10 cellular contexts compared by ENCODE assay signal in the genomic region with DNA sequence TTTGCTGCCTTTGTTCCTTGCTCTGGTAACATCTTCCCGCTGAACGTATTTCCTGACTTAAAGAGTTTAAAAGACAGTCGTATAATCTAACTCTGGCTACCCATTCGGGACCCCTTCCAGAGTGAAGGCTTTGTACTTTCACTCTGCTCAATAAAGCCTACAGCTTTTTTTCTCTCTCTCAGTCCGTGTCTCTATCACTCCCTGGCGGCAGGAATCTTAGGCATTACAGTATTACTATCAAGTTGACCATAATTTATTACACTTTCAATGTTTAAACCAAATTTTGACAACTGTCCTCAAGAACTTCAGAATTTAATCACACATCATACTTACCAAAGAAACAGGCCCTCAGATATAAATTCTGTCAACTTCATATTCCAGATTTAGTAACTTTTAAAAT.
DNase-seq lines count a peak whose midpoint lies in the region; ATAC-seq and TF ChIP-seq lines count a peak whose summit lies in the region.
"Had no signal": no experiment of that assay in that cellular context is flagged by ENCODE, and none has a peak within 500 bp of the region (broad histone marks: within the 10 kb centered on the region; RNA-seq: fewer than 3 reads in every experiment).

No MANE protein-coding gene starts in this region.

- H3K79me2 ChIP-seq in HCT116 (ENCODE audit: insufficient read depth, low read length) (no peaks in the 10 kb centered on the region), SU-DHL-6 (ENCODE audit: insufficient read depth, low read length) (no peaks in the 10 kb centered on the region)

- H3K4me1 ChIP-seq in HCT116 (ENCODE audit: control insufficient read depth in 1 of 2, insufficient read depth in 2 of 2, low read length in 2 of 2): no peaks in the 10 kb centered on the region
- H3K4me1 ChIP-seq: tibial artery had no signal

- H2AFZ ChIP-seq in HCT116 (ENCODE audit: low read depth, low read length, poor library complexity, severe bottlenecking) (peak overlapping the region; percentile 38), SU-DHL-6 (ENCODE audit: low read depth, low read length, severe bottlenecking) (peak overlapping the region; percentile 10)

- H3K9ac ChIP-seq in HCT116 (ENCODE audit: low read length): no peak overlapping the region
- H3K9ac ChIP-seq in SU-DHL-6 (ENCODE audit: low read length): no peak overlapping the region

- no peak for ATAC-seq in HCT116
- ATAC-seq in left cardiac atrium: peak; percentile 47 to 51
- no peak for ATAC-seq in activated CD8-positive, alpha-beta T cell treated with anti-CD3 and anti-CD28 coated beads for 36 hours

- no TSS peak for BruUV-seq in HCT116 (replicated peaks; lab: Mats Ljungman, UMichigan)

- H3K36me3 Mint-ChIP-seq in activated CD8-positive, alpha-beta T cell treated with anti-CD3 and anti-CD28 coated beads for 36 hours (ENCODE audit: low read depth): no peaks in the 10 kb centered on the region

- POLR2A ChIA-PET in HCT116 (lab: Charles Lee): no interaction called here
- POLR2A ChIA-PET in activated CD8-positive, alpha-beta T cell treated with anti-CD3 and anti-CD28 coated beads for 36 hours (lab: Charles Lee): no interaction called here

- peak in 2 of 3 experiments; percentile 46 to 50; a peak in 4 of 6 replicates for TF ChIP-seq CTCF in HCT116 (IDR thresholded peaks at IDR 0.05 in 2 of 3, conservative IDR thresholded peaks at IDR 0.05 in 1 of 3; ENCODE audit: borderline replicate concordance in 1 of 3, insufficient read depth in 1 of 3, low read depth in 2 of 3, low read length in 2 of 3)
- TF ChIP-seq CTCF in SU-DHL-6 (IDR thresholded peaks at IDR 0.05; ENCODE audit: insufficient read depth, low read length, poor library complexity, severe bottlenecking): no peak
- peak; percentile 66 for TF ChIP-seq CTCF in retinal pigment epithelial cell (conservative IDR thresholded peaks at IDR 0.05; ENCODE audit: low read depth, low read length)
- TF ChIP-seq CTCF in dorsolateral prefrontal cortex (IDR thresholded peaks at IDR 0.05 in 54 of 56, conservative IDR thresholded peaks at IDR 0.05 in 2 of 56; ENCODE audit: low read depth in 1 of 56, partially characterized antibody in 56 of 56): peak in 10 of 56 donors; percentile 9 to 23 (median 15)
- no peak for TF ChIP-seq CTCF in activated CD8-positive, alpha-beta T cell treated with anti-CD3 and anti-CD28 coated beads for 36 hours (IDR thresholded peaks at IDR 0.05)

- H4K20me1 ChIP-seq in HCT116 (ENCODE audit: insufficient read depth) (no peaks in the 10 kb centered on the region), SU-DHL-6 (ENCODE audit: low read depth, low read length) (no peaks in the 10 kb centered on the region)

- intact Hi-C loops in HCT116 (cut with micrococcal nuclease): no loop called here
- intact Hi-C loops in left cardiac atrium (cut with DNase I): no loop called here
- intact Hi-C loops in dorsolateral prefrontal cortex (cut with DNase I): no loop called here
- intact Hi-C loops in activated CD8-positive, alpha-beta T cell treated with anti-CD3 and anti-CD28 coated beads for 36 hours (cut with micrococcal nuclease): no loop called here

- H3K9me2 ChIP-seq in HCT116 (ENCODE audit: insufficient read depth) (no peaks in the 10 kb centered on the region), SU-DHL-6 (replicated peaks; ENCODE audit: insufficient read depth, low read length) (no peaks in the 10 kb centered on the region)

- H3K4me2 ChIP-seq in HCT116 (ENCODE audit: low read length) (peak overlapping the region; percentile 48), SU-DHL-6 (ENCODE audit: low read depth, low read length, poor library complexity, severe bottlenecking) (no peak overlapping the region)

- no peaks in the 10 kb centered on the region for H3K27me3 Mint-ChIP-seq in activated CD8-positive, alpha-beta T cell treated with anti-CD3 and anti-CD28 coated beads for 36 hours

- DNase-seq in HCT116 (ENCODE audit: low read depth, low spot score) (peak; percentile 1), left cardiac atrium (no peak), retinal pigment epithelial cell (ENCODE audit: low read depth) (no peak), dorsolateral prefrontal cortex (no peak), NCI-H146 (lab: John Stamatoyannopoulos, UW) (no peak), NCI-H446 treated with DMSO at 0.1 percent for 48 hours (lab: John Stamatoyannopoulos, UW) (no peak)
- no peak for DNase-seq in activated CD8-positive, alpha-beta T cell treated with anti-CD3 and anti-CD28 coated beads for 36 hours
- DNase-seq: activated CD4-positive, alpha-beta T cell treated with anti-CD3 and anti-CD28 coated beads, Interleukin-2, amount 50 U/mL, for 4 hours; tibial artery had no signal

- no peak for TF ChIP-seq POLR2A in HCT116 (IDR thresholded peaks at IDR 0.05; ENCODE audit: borderline replicate concordance, extremely low read depth, insufficient read depth, insufficient read length)

- H3K4me3 ChIP-seq in HCT116 (replicated peaks in 1 of 2; ENCODE audit: low read depth in 1 of 2, low read length in 2 of 2) (no peak overlapping the region), SU-DHL-6 (ENCODE audit: insufficient read depth, low read length, poor library complexity, severe bottlenecking) (no peak overlapping the region), retinal pigment epithelial cell (ENCODE audit: low read length) (no peak overlapping the region), dorsolateral prefrontal cortex (no peak overlapping the region)
- H3K4me3 ChIP-seq: tibial artery had no signal

- H3K36me3 ChIP-seq in HCT116 (ENCODE audit: control insufficient read depth in 1 of 2, insufficient read depth in 2 of 2, low read length in 2 of 2) (no peaks in the 10 kb centered on the region), SU-DHL-6 (ENCODE audit: low read length) (no peaks in the 10 kb centered on the region)
- H3K36me3 ChIP-seq: tibial artery had no signal

- H3K27ac Mint-ChIP-seq in activated CD8-positive, alpha-beta T cell treated with anti-CD3 and anti-CD28 coated beads for 36 hours: no peak overlapping the region

- H3K4me1 Mint-ChIP-seq in activated CD8-positive, alpha-beta T cell treated with anti-CD3 and anti-CD28 coated beads for 36 hours (ENCODE audit: low read depth): no peaks in the 10 kb centered on the region

- peaks cover 20% of the 10 kb centered on the region for H3K9me3 Mint-ChIP-seq in activated CD8-positive, alpha-beta T cell treated with anti-CD3 and anti-CD28 coated beads for 36 hours

- RAD21 ChIA-PET in HCT116 (lab: Charles Lee; ENCODE audit: low non-redundant PET in 1 of 2, low total read pairs in 2 of 2, uncharacterized antibody in 2 of 2, unreplicated experiment in 2 of 2): no interaction called here

- H3K27ac ChIP-seq in HCT116 (ENCODE audit: low read depth, low read length) (no peak overlapping the region), SU-DHL-6 (ENCODE audit: low read depth, low read length) (no peak overlapping the region), dorsolateral prefrontal cortex (no peak overlapping the region)
- H3K27ac ChIP-seq: tibial artery had no signal

- no peaks in the 10 kb centered on the region for H3F3A ChIP-seq in SU-DHL-6 (ENCODE audit: insufficient read depth)

- CTCF ChIA-PET in HCT116 (lab: Charles Lee): no interaction called here
- CTCF ChIA-PET in activated CD8-positive, alpha-beta T cell treated with anti-CD3 and anti-CD28 coated beads for 36 hours (lab: Charles Lee): no interaction called here

- peak; percentile 36; the same call in 1 of the 2 replicates for TF ChIP-seq RAD21 in HCT116 (IDR thresholded peaks at IDR 0.05; ENCODE audit: low read depth)

- H3K27me3 ChIP-seq in HCT116 (ENCODE audit: insufficient read depth, low read length): no peaks in the 10 kb centered on the region
- no peaks in the 10 kb centered on the region for H3K27me3 ChIP-seq in SU-DHL-6 (ENCODE audit: low read length)
- no peaks in the 10 kb centered on the region for H3K27me3 ChIP-seq in dorsolateral prefrontal cortex
- H3K27me3 ChIP-seq: tibial artery had no signal

- no peak overlapping the region for H3K4me3 Mint-ChIP-seq in activated CD8-positive, alpha-beta T cell treated with anti-CD3 and anti-CD28 coated beads for 36 hours

- H3K9me3 ChIP-seq in HCT116 (ENCODE audit: control insufficient read depth in 1 of 2, insufficient read depth in 1 of 2, low read depth in 1 of 2, low read length in 2 of 2) (no peaks in the 10 kb centered on the region; a peak in 1 of 4 replicates), SU-DHL-6 (ENCODE audit: insufficient read depth, low read length) (no peaks in the 10 kb centered on the region)
- H3K9me3 ChIP-seq: tibial artery had no signal

TF ChIP-seq in HCT116, 20 proteins besides CTCF, POLR2A, EP300 and RAD21:
- no peak for TF ChIP-seq EGR1 (IDR thresholded peaks at IDR 0.05; ENCODE audit: low read depth)
- TF ChIP-seq ATF3 (IDR thresholded peaks at IDR 0.05): no peak
- TF ChIP-seq EZH2phosphoT487 (IDR thresholded peaks at IDR 0.05; ENCODE audit: borderline replicate concordance): no peak
- no peak for TF ChIP-seq YY1 (IDR thresholded peaks at IDR 0.05; ENCODE audit: extremely low read depth, insufficient replicate concordance, low read depth, low read length)
- no peak for TF ChIP-seq TCF7L2 (IDR thresholded peaks at IDR 0.05; ENCODE audit: borderline replicate concordance, extremely low read depth, insufficient read depth, insufficient read length)
- no peak for TF ChIP-seq POLR2AphosphoS5 (IDR thresholded peaks at IDR 0.05; ENCODE audit: low read depth, low read length)
- TF ChIP-seq EZH2 (IDR thresholded peaks at IDR 0.05): no peak

Comparison
In these comparisons a context has a peak if more than half of its experiments do, and no peak if none do; other contexts are left out.
1. ATAC-seq: peak in left cardiac atrium (2 of 2); none in HCT116 (single experiment) and activated CD8-positive, alpha-beta T cell treated with anti-CD3 and anti-CD28 coated beads for 36 hours (single experiment).
2. CTCF ChIP-seq: peak in HCT116 (2 of 3) and retinal pigment epithelial cell (single experiment); none in SU-DHL-6 (single experiment) and activated CD8-positive, alpha-beta T cell treated with anti-CD3 and anti-CD28 coated beads for 36 hours (single experiment).